Comparison of ENCODE assay signal across 24 cellular contexts in genomic region chr12:130620756-130621155, GRCh38.
"Had no signal": no experiment of that assay in that cellular context is flagged by ENCODE, and none has a peak within 500 bp of the region (broad histone marks: within the 10 kb centered on the region; RNA-seq: fewer than 3 reads in every experiment).

No MANE protein-coding gene starts in this region.

- H3K36me3 ChIP-seq: left lung, neural progenitor cell, ovary, right atrium auricular region, right lobe of liver, stomach, thyroid gland, transverse colon, upper lobe of left lung had no signal

- DNase-seq: hippocampal formation; kidney; left colon; left lung; mesendoderm; naive B cell; natural killer cell; nephron progenitor cell; ovary; right lobe of liver; stimulated activated CD4-positive, alpha-beta T cell treated with anti-CD3 and anti-CD28 coated beads, Interleukin-12 subunit alpha, Interleukin-12 subunit beta, amount 100 ng/mL, for 4 hours; stimulated activated CD4-positive, alpha-beta T cell treated with anti-CD3 and anti-CD28 coated beads, Interleukin-15, amount 100 ng/mL, for 24 hours; stimulated activated CD4-positive, alpha-beta T cell treated with anti-CD3 and anti-CD28 coated beads, Interleukin-2, amount 100 ng/mL, for 24 hours; stimulated activated CD4-positive, alpha-beta T cell treated with anti-CD3 and anti-CD28 coated beads, Interleukin-4, amount 100 ng/mL, for 1 hour; stimulated activated naive CD4-positive, alpha-beta T cell; stomach; testis; thyroid gland; transverse colon; upper lobe of left lung had no signal

- H3K4me3 ChIP-seq: left lung, lung, neural progenitor cell, ovary, right atrium auricular region, right lobe of liver, skin epidermis, stomach, testis, thyroid gland, transverse colon, upper lobe of left lung had no signal

- H3K9ac ChIP-seq: neural progenitor cell had no signal

- H3K4me1 ChIP-seq: left lung, neural progenitor cell, right atrium auricular region, right lobe of liver, stomach, testis, thyroid gland, transverse colon, upper lobe of left lung had no signal

- H3K4me2 ChIP-seq: neural progenitor cell had no signal

- H3K27me3 ChIP-seq: left lung, neural progenitor cell, ovary, right atrium auricular region, right lobe of liver, stomach, testis, thyroid gland, transverse colon, upper lobe of left lung had no signal

- H2AFZ ChIP-seq: neural progenitor cell had no signal

- FAIRE-seq: kidney had no signal

- H3K27ac ChIP-seq: left lung, neural progenitor cell, ovary, right atrium auricular region, right lobe of liver, skin epidermis, testis, thyroid gland, transverse colon, upper lobe of left lung had no signal

- H3K9me3 ChIP-seq: ovary, right lobe of liver, testis, thyroid gland, transverse colon had no signal
